Comparison of ENCODE assay signal across 1 cellular context in the genomic region with DNA sequence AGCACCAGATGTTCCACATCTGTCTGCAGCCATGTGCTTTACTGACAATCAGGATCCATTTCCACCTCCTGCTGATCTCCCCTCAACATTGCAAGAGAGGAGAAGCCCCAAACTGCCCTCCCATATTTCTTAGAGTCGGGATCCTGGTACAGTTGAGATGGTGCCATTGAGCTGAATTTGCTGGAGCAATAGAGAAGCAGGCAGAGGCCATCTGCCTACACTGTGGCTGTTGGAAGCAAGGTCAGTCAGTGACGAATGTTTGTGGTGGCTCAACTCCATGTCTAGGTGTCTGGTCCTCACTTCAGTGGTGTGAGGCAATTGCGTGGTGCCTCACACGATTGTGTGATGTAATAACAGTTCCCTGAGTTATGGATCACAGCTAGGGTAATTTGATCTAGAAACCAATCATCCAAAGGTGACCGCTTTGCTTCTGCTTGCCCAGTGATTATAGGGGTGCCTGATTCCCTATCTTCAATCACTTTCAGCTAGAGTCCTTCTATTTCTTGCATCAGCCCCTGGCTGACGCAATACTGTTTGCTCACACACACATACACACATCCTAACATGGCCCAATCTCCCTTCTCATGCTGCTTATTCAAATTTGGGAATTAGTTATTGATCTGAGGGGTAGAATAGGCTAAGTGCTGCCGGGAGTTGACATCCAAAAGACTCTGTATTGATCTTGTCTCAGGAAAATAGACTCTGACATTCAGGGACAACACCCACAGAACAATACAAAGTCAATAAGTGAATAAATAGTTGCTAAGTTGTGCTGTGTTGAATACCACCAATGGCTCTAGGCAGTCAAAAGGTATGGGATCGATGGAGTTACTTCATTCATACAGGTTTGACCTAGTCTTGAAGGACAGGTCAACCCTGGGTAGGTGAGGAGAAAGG.
TF ChIP-seq lines count a peak whose summit lies in the region.

No MANE protein-coding gene starts in this region.

TF ChIP-seq in K562, 482 proteins besides CTCF, POLR2A, EP300 and RAD21 (continued from another document and continues in another):
- TF ChIP-seq ETV1 (tag; conservative IDR thresholded peaks at IDR 0.05; ENCODE audit: low read depth) (0 out of 2 replicates have a peak, but pooled peaks have one; percentile 29), SMAD1 (IDR thresholded peaks at IDR 0.05; ENCODE audit: low read depth, low read length, partially characterized antibody) (no peak), SMARCE1 (IDR thresholded peaks at IDR 0.05) (no peak), FOXA3 (CRISPR knock-in tag; conservative IDR thresholded peaks at IDR 0.05 in 1 of 2, IDR thresholded peaks at IDR 0.05 in 1 of 2) (peak in 1 of 2 experiments; percentile 72; a peak in 2 of 4 replicates), HES1 (IDR thresholded peaks at IDR 0.05; ENCODE audit: low read depth) (no peak), SRSF7 (optimal IDR thresholded peaks at IDR 0.05; ENCODE audit: low read depth, low read length) (no peak), ZNF232 (CRISPR knock-in tag; IDR thresholded peaks at IDR 0.05) (no peak), ZNF431 (CRISPR knock-in tag; IDR thresholded peaks at IDR 0.05) (no peak), ARID3B (CRISPR knock-in tag; IDR thresholded peaks at IDR 0.05; ENCODE audit: borderline replicate concordance) (no peak), CXXC5 (CRISPR knock-in tag; IDR thresholded peaks at IDR 0.05) (peak; percentile 61), ZNF444 (CRISPR knock-in tag; IDR thresholded peaks at IDR 0.05) (no peak), SIX5 (IDR thresholded peaks at IDR 0.05; ENCODE audit: borderline replicate concordance in 1 of 2, insufficient read depth in 1 of 2, low read depth in 1 of 2, low read length in 2 of 2) (no peak), ZNF224 (CRISPR knock-in tag; IDR thresholded peaks at IDR 0.05) (no peak), U2AF1 (optimal IDR thresholded peaks at IDR 0.05; ENCODE audit: low read depth, low read length) (no peak), MTA2 (IDR thresholded peaks at IDR 0.05; ENCODE audit: low read depth) (no peak), PML (IDR thresholded peaks at IDR 0.05; ENCODE audit: low read length) (no peak), SRSF3 (IDR thresholded peaks at IDR 0.05; ENCODE audit: insufficient read depth, low read length) (no peak), FOXK2 (conservative IDR thresholded peaks at IDR 0.05 in 1 of 2, IDR thresholded peaks at IDR 0.05 in 1 of 2; ENCODE audit: low read depth in 2 of 2) (no peak; a peak in 1 of 4 replicates), ZNF263 (CRISPR knock-in tag; IDR thresholded peaks at IDR 0.05; ENCODE audit: borderline replicate concordance) (no peak), MED1 (CRISPR knock-in tag; IDR thresholded peaks at IDR 0.05; ENCODE audit: borderline replicate concordance) (no peak), HMGN3 (IDR thresholded peaks at IDR 0.05; ENCODE audit: borderline replicate concordance, extremely low read depth, insufficient read length, low read depth, low read length) (no peak), SRSF9 (IDR thresholded peaks at IDR 0.05; ENCODE audit: borderline replicate concordance, low read depth, low read length) (no peak), THRAP3 (IDR thresholded peaks at IDR 0.05; ENCODE audit: borderline replicate concordance) (no peak), ZNF212 (CRISPR knock-in tag; IDR thresholded peaks at IDR 0.05) (no peak), HDAC1 (IDR thresholded peaks at IDR 0.05) (no peak), POLR2AphosphoS2 (IDR thresholded peaks at IDR 0.05; ENCODE audit: low read length) (no peak), RB1 (IDR thresholded peaks at IDR 0.05; ENCODE audit: low read depth) (no peak), ZNF778 (CRISPR knock-in tag; IDR thresholded peaks at IDR 0.05) (no peak), ZNF384 (IDR thresholded peaks at IDR 0.05; ENCODE audit: low read depth, low read length) (no peak), ARID3A (IDR thresholded peaks at IDR 0.05; ENCODE audit: borderline replicate concordance, low read depth, low read length) (no peak), PCBP1 (IDR thresholded peaks at IDR 0.05; ENCODE audit: low read depth, low read length, poor library complexity, severe bottlenecking) (no peak), BMI1 (IDR thresholded peaks at IDR 0.05; ENCODE audit: low read length) (no peak), MNT (conservative IDR thresholded peaks at IDR 0.05) (no peak), BDP1 (IDR thresholded peaks at IDR 0.05; ENCODE audit: insufficient read depth, insufficient read length) (no peak), SREBF1 (IDR thresholded peaks at IDR 0.05; ENCODE audit: borderline replicate concordance, low read depth, low read length) (no peak), ZNF518B (CRISPR knock-in tag; IDR thresholded peaks at IDR 0.05) (peak; percentile 61; the same call in 1 of the 2 replicates)
- TF ChIP-seq, protein P1, sequence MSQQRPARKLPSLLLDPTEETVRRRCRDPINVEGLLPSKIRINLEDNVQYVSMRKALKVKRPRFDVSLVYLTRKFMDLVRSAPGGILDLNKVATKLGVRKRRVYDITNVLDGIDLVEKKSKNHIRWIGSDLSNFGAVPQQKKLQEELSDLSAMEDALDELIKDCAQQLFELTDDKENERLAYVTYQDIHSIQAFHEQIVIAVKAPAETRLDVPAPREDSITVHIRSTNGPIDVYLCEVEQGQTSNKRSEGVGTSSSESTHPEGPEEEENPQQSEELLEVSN (IDR thresholded peaks at IDR 0.05; ENCODE audit: borderline replicate concordance in 1 of 2, extremely low read depth in 1 of 2, insufficient read depth in 1 of 2, insufficient read length in 1 of 2, low read depth in 1 of 2, low read length in 1 of 2, poor library complexity in 1 of 2, severe bottlenecking in 1 of 2), result no peak
- TF ChIP-seq, protein P2, sequence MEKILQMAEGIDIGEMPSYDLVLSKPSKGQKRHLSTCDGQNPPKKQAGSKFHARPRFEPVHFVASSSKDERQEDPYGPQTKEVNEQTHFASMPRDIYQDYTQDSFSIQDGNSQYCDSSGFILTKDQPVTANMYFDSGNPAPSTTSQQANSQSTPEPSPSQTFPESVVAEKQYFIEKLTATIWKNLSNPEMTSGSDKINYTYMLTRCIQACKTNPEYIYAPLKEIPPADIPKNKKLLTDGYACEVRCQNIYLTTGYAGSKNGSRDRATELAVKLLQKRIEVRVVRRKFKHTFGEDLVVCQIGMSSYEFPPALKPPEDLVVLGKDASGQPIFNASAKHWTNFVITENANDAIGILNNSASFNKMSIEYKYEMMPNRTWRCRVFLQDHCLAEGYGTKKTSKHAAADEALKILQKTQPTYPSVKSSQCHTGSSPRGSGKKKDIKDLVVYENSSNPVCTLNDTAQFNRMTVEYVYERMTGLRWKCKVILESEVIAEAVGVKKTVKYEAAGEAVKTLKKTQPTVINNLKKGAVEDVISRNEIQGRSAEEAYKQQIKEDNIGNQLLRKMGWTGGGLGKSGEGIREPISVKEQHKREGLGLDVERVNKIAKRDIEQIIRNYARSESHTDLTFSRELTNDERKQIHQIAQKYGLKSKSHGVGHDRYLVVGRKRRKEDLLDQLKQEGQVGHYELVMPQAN (IDR thresholded peaks at IDR 0.05; ENCODE audit: borderline replicate concordance), result no peak
- TF ChIP-seq, protein P3, sequence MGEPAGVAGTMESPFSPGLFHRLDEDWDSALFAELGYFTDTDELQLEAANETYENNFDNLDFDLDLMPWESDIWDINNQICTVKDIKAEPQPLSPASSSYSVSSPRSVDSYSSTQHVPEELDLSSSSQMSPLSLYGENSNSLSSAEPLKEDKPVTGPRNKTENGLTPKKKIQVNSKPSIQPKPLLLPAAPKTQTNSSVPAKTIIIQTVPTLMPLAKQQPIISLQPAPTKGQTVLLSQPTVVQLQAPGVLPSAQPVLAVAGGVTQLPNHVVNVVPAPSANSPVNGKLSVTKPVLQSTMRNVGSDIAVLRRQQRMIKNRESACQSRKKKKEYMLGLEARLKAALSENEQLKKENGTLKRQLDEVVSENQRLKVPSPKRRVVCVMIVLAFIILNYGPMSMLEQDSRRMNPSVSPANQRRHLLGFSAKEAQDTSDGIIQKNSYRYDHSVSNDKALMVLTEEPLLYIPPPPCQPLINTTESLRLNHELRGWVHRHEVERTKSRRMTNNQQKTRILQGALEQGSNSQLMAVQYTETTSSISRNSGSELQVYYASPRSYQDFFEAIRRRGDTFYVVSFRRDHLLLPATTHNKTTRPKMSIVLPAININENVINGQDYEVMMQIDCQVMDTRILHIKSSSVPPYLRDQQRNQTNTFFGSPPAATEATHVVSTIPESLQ (CRISPR knock-in tag; IDR thresholded peaks at IDR 0.05), result no peak
- TF ChIP-seq, protein P4, sequence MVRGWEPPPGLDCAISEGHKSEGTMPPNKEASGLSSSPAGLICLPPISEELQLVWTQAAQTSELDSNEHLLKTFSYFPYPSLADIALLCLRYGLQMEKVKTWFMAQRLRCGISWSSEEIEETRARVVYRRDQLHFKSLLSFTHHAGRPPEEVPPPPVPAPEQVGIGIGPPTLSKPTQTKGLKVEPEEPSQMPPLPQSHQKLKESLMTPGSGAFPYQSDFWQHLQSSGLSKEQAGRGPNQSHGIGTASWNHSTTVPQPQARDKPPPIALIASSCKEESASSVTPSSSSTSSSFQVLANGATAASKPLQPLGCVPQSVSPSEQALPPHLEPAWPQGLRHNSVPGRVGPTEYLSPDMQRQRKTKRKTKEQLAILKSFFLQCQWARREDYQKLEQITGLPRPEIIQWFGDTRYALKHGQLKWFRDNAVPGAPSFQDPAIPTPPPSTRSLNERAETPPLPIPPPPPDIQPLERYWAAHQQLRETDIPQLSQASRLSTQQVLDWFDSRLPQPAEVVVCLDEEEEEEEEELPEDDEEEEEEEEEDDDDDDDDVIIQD (CRISPR knock-in tag; IDR thresholded peaks at IDR 0.05), result no peak
- TF ChIP-seq, protein P5, sequence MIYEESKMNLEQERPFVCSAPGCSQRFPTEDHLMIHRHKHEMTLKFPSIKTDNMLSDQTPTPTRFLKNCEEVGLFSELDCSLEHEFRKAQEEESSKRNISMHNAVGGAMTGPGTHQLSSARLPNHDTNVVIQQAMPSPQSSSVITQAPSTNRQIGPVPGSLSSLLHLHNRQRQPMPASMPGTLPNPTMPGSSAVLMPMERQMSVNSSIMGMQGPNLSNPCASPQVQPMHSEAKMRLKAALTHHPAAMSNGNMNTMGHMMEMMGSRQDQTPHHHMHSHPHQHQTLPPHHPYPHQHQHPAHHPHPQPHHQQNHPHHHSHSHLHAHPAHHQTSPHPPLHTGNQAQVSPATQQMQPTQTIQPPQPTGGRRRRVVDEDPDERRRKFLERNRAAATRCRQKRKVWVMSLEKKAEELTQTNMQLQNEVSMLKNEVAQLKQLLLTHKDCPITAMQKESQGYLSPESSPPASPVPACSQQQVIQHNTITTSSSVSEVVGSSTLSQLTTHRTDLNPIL (CRISPR knock-in tag; IDR thresholded peaks at IDR 0.05), result no peak
